ENCODE assay signal across 8 cellular contexts in the genomic region with DNA sequence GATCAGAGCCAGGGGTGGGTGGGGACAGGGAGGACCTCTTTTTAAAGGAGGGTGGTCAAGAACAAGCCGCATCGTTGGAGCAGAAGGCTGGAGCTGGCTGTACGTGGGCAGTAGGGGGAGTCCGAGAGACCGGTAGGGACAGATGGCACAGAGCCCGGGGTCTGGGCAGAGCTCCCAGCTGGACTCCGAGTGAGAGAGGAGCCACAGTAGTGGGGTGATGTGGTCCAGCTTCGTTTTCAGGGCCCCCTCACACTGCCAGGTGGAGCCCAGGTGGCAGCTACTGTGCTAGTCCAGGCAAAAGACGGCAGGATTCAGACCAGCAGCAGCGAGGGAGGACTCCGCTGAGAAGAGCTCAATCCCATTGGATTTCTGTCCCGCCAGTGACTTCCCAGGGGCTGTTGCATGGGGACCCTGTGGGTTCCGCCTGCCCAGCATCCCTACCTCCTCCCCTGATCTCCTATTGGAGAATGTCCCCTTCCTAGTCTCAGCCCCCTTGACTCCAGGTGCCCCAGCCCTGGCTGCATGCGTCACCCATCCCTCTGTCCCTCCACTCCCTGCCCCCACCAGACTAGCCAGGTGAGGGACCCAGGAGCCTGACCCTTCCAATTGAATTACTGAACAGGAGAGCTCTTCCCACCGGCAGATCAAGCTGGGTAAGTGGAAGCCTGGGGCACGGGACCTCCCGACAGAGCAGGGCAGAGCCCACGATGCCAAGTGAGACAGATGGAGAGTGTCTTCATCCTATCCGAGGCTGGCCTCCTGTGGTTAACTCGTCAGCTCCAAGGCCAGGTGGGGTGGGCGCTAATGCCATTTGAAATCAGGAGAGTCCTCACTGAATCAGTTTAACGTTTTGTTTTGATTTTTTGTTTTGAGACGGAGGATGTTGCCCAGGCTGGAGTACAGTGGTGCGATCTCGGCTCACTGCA. TPM values are rescaled to one million over a fixed set of nuclear protein-coding genes. Genes with fewer than 3 reads are reported as not detected.
A peak's percentile ranks its signal among the peaks of the same experiment; 100 is the strongest.
DNase-seq lines count a peak whose midpoint lies in the region; ATAC-seq, FAIRE-seq and TF ChIP-seq lines count a peak whose summit lies in the region.

No MANE protein-coding gene starts in this region.

- no peaks in the 10 kb centered on the region for H3K36me3 ChIP-seq in Peyer's patch
- peaks cover 0 to 30% (median 4%) of the 10 kb centered on the region in 3 experiments for H3K36me3 ChIP-seq in naive thymus-derived CD4-positive, alpha-beta T cell (ENCODE audit: control insufficient read depth in 2 of 3, insufficient read depth in 3 of 3, low read length in 3 of 3)
- H3K36me3 ChIP-seq in trophoblast cell (ENCODE audit: control insufficient read depth in 1 of 2, insufficient read depth in 2 of 2, low read length in 2 of 2) = no peaks in the 10 kb centered on the region

- no peak overlapping the region for H2AK5ac ChIP-seq in trophoblast cell (ENCODE audit: low read length)

- H3K9me3 ChIP-seq in A549 (no peaks in the 10 kb centered on the region), Peyer's patch (no peaks in the 10 kb centered on the region), trophoblast cell (ENCODE audit: insufficient read depth, low read depth, low read length) (peaks cover 2% of the 10 kb centered on the region)
- H3K9me3 ChIP-seq in naive thymus-derived CD4-positive, alpha-beta T cell (ENCODE audit: control insufficient read depth in 2 of 3, low read length in 3 of 3) = no peaks in the 10 kb centered on the region

- H4K12ac ChIP-seq in trophoblast cell (ENCODE audit: low read depth, low read length) = no peak overlapping the region

- peak overlapping the region; percentile 44 for H3K4me2 ChIP-seq in A549
- H3K4me2 ChIP-seq in trophoblast cell (ENCODE audit: low read length) = no peak overlapping the region

- no peak overlapping the region for H3K4ac ChIP-seq in trophoblast cell (ENCODE audit: low read depth, low read length)

- H3K4me3 Mint-ChIP-seq in dendritic cell treated with granulocyte-macrophage colony-stimulating factor and Interleukin-4, amounts not matched to agents 40 ng/mL and 50 ng/mL, for 4 days = peak overlapping the region; percentile 90
- peak overlapping the region; percentile 92 to 98 (median 94) for H3K4me3 Mint-ChIP-seq in naive thymus-derived CD4-positive, alpha-beta T cell

- peaks cover 7% of the 10 kb centered on the region for H3K79me1 ChIP-seq in trophoblast cell (ENCODE audit: low read length)

- H3K9me3 Mint-ChIP-seq in dendritic cell treated with granulocyte-macrophage colony-stimulating factor and Interleukin-4, amounts not matched to agents 40 ng/mL and 50 ng/mL, for 4 days = no peaks in the 10 kb centered on the region
- H3K9me3 Mint-ChIP-seq in naive thymus-derived CD4-positive, alpha-beta T cell = peaks cover 0 to 2% (median 0%) of the 10 kb centered on the region in 11 donors

- peaks cover 84% of the 10 kb centered on the region for H3K36me3 Mint-ChIP-seq in dendritic cell treated with granulocyte-macrophage colony-stimulating factor and Interleukin-4, amounts not matched to agents 40 ng/mL and 50 ng/mL, for 4 days (ENCODE audit: low read depth)
- H3K36me3 Mint-ChIP-seq in naive thymus-derived CD4-positive, alpha-beta T cell = peaks cover 0 to 21% (median 0%) of the 10 kb centered on the region in 5 donors

- H4K91ac ChIP-seq in trophoblast cell (ENCODE audit: low read depth, low read length) = no peak overlapping the region

- no peak for FAIRE-seq in A549 (lab: Jason Lieb, UNC)

- H3K9ac ChIP-seq in trophoblast cell (ENCODE audit: low read length) = no peak overlapping the region

- no peak overlapping the region for H2AFZ ChIP-seq in trophoblast cell (ENCODE audit: insufficient read depth, low read length, poor library complexity)

- peaks cover 6% of the 10 kb centered on the region for H3K4me1 ChIP-seq in A549
- H3K4me1 ChIP-seq in Peyer's patch = peaks cover 0 to 27% (median 10%) of the 10 kb centered on the region in 4 donors
- peaks cover 19 to 21% of the 10 kb centered on the region in 2 donors for H3K4me1 ChIP-seq in naive thymus-derived CD4-positive, alpha-beta T cell (ENCODE audit: control insufficient read depth in 2 of 2, insufficient read depth in 2 of 2, low read length in 2 of 2)
- peaks cover 12 to 25% of the 10 kb centered on the region in 2 experiments for H3K4me1 ChIP-seq in trophoblast cell (ENCODE audit: control insufficient read depth in 1 of 2, insufficient read depth in 2 of 2, low read length in 2 of 2)

- no peak overlapping the region for H3K18ac ChIP-seq in trophoblast cell (ENCODE audit: low read length)

- no peak overlapping the region for H4K8ac ChIP-seq in trophoblast cell (ENCODE audit: low read depth, low read length)

- 52% methylated on average over 25 of the region's 25 CpGs for WGBS in A549 (ENCODE audit: missing lambda C conversion rate)
- no CpG with 5 or more reads among the region's 25 CpGs for WGBS in trophoblast cell (ENCODE audit: extremely low coverage, insufficient coverage, insufficient read length)

- DNase-seq in A549 (ENCODE audit: low read depth in 1 of 2, low spot score in 1 of 2) (peak; percentile 52 to 69), Peyer's patch (peak in 2 of 3 donors; percentile 54 to 80), dedifferentiated amniotic fluid mesenchymal stem cell (ENCODE audit: extremely low spot score) (no peak), trophoblast cell (no peak)
- DNase-seq in naive thymus-derived CD4-positive, alpha-beta T cell = no peak

- no peak overlapping the region for H3K23ac ChIP-seq in trophoblast cell (ENCODE audit: low read length)

- no peak overlapping the region for H3K14ac ChIP-seq in trophoblast cell (ENCODE audit: low read length)

- no peaks in the 10 kb centered on the region for H3K27me3 Mint-ChIP-seq in dendritic cell treated with granulocyte-macrophage colony-stimulating factor and Interleukin-4, amounts not matched to agents 40 ng/mL and 50 ng/mL, for 4 days
- no peaks in the 10 kb centered on the region for H3K27me3 Mint-ChIP-seq in naive thymus-derived CD4-positive, alpha-beta T cell

- no peak overlapping the region for H2BK5ac ChIP-seq in trophoblast cell (ENCODE audit: low read depth, low read length, poor library complexity)

- TF ChIP-seq RAD21 in A549 (conservative IDR thresholded peaks at IDR 0.05 in 1 of 2, IDR thresholded peaks at IDR 0.05 in 1 of 2) = peak in 1 of 2 experiments; percentile 26; a peak in 1 of 5 replicates

- H2BK120ac ChIP-seq in trophoblast cell (ENCODE audit: insufficient read depth, low read length, poor library complexity) = no peak overlapping the region

- peaks cover 35% of the 10 kb centered on the region for H3K4me1 Mint-ChIP-seq in dendritic cell treated with granulocyte-macrophage colony-stimulating factor and Interleukin-4, amounts not matched to agents 40 ng/mL and 50 ng/mL, for 4 days (ENCODE audit: low read depth)
- peaks cover 0 to 59% (median 21%) of the 10 kb centered on the region in 7 donors for H3K4me1 Mint-ChIP-seq in naive thymus-derived CD4-positive, alpha-beta T cell

- no peaks in the 10 kb centered on the region for H3K27me3 ChIP-seq in Peyer's patch
- H3K27me3 ChIP-seq in naive thymus-derived CD4-positive, alpha-beta T cell (ENCODE audit: control insufficient read depth in 2 of 2, insufficient read depth in 2 of 2, low read length in 2 of 2) = no peaks in the 10 kb centered on the region
- H3K27me3 ChIP-seq in trophoblast cell (ENCODE audit: insufficient read depth, low read length) = no peaks in the 10 kb centered on the region

- POLR2A ChIA-PET in A549 (lab: Yijun Ruan, JAX) = interaction anchor here (0.7 to 1.0 kb wide), 4 partner anchors 9 to 129 kb away, joined by 3 read pairs; a partner anchor contains a TSS
- POLR2A ChIA-PET in naive thymus-derived CD4-positive, alpha-beta T cell (lab: Charles Lee) = interaction anchor here (0.7 to 17.4 kb wide), 7 partner anchors 8 to 159 kb away, joined by 3 to 384 read pairs (median 4); a partner anchor contains a TSS

- peaks cover 7% of the 10 kb centered on the region for H3K79me2 ChIP-seq in trophoblast cell (ENCODE audit: control insufficient read depth, insufficient read depth, low read length, poor library complexity)

- no peak for TF ChIP-seq POLR2A in A549 (IDR thresholded peaks at IDR 0.05; ENCODE audit: low read length)
- TF ChIP-seq POLR2A in Peyer's patch (IDR thresholded peaks at IDR 0.05) = no peak

- CTCF ChIA-PET in A549 (lab: Yijun Ruan, JAX) = interaction anchor here (0.7 to 25.1 kb wide), 15 partner anchors 8 to 384 kb away, joined by 3 to 363 read pairs (median 4); a partner anchor contains a TSS
- CTCF ChIA-PET in naive thymus-derived CD4-positive, alpha-beta T cell (lab: Charles Lee) = interaction anchor here (1.3 to 13.2 kb wide), 4 partner anchors 17 to 160 kb away, joined by 4 to 168 read pairs (median 17); a partner anchor contains a TSS

- ATAC-seq in A549 (peak; percentile 64 to 83; a peak in 5 of 6 replicates), HG02610 (IDR thresholded peaks at IDR 0.05; ENCODE audit: unreplicated experiment) (no peak)
- no peak for ATAC-seq in naive thymus-derived CD4-positive, alpha-beta T cell

- H3K27ac ChIP-seq in A549 (0 out of 6 replicates have a peak overlapping the region, but pooled peaks of 1 of the 2 experiments have one; percentile 32), Peyer's patch (peak overlapping the region in 2 of 4 donors; percentile 95 to 96), trophoblast cell (ENCODE audit: low read depth, low read length) (no peak overlapping the region)
- H3K27ac ChIP-seq in naive thymus-derived CD4-positive, alpha-beta T cell (ENCODE audit: low read depth, low read length) = peak overlapping the region; percentile 98

- peak; percentile 49 for TF ChIP-seq CTCF in A549 (IDR thresholded peaks at IDR 0.05)
- TF ChIP-seq CTCF in GM12872 (IDR thresholded peaks at IDR 0.05; ENCODE audit: insufficient read depth, low read depth, low read length) = peak; percentile 41; the same call in 2 of the 3 replicates
- peak in 2 of 6 experiments; percentile 25 to 39 for TF ChIP-seq CTCF in Peyer's patch (IDR thresholded peaks at IDR 0.05)

- H3K27ac Mint-ChIP-seq in dendritic cell treated with granulocyte-macrophage colony-stimulating factor and Interleukin-4, amounts not matched to agents 40 ng/mL and 50 ng/mL, for 4 days = peak overlapping the region; percentile 95
- H3K27ac Mint-ChIP-seq in naive thymus-derived CD4-positive, alpha-beta T cell = peak overlapping the region; percentile 23 to 98 (median 93)

- H3K4me3 ChIP-seq in A549 (no peak overlapping the region), Peyer's patch (peak overlapping the region in 1 of 4 donors; percentile 63), trophoblast cell (ENCODE audit: low read depth, low read length) (no peak overlapping the region)
- H3K4me3 ChIP-seq in naive thymus-derived CD4-positive, alpha-beta T cell (ENCODE audit: low read length) = peak overlapping the region; percentile 70

- TF ChIP-seq EP300 in A549 (IDR thresholded peaks at IDR 0.05) = no peak

- no peak overlapping the region for H2BK12ac ChIP-seq in trophoblast cell (ENCODE audit: low read length)

- intact Hi-C loops in dendritic cell treated with granulocyte-macrophage colony-stimulating factor and Interleukin-4, amounts not matched to agents 40 ng/mL and 50 ng/mL, for 4 days (cut with micrococcal nuclease) = no loop called here
- intact Hi-C loops in naive thymus-derived CD4-positive, alpha-beta T cell (cut with micrococcal nuclease) = loop anchor here in 1 of 2 donors (10.0 kb wide), 1 partner anchor 572 kb away; a partner anchor contains a TSS

RNA-seq across cellular contexts. Expression of a gene that starts 2.9 kb away (rescaled TPM):
- polyA plus RNA-seq in A549 (2011; rRNA removed) = 0.78 and 0.95 TPM in 2 replicates
- 0.70 and 0.82 TPM in 2 replicates for polyA plus RNA-seq in A549 (2012; cell fraction: cytosol; rRNA removed)
- polyA plus RNA-seq in A549 (2012; cell fraction: nucleus; rRNA removed) = 8.9 and 9.7 TPM in 2 replicates
- 0.98 to 2.3 TPM (median 1.1 TPM) in 3 replicates for polyA plus RNA-seq in A549 (2017; fragmentation: RNase III; extraction: RNeasy Plus Mini Kit Qiagen cat#74134 plus additional on column Dnase treatment)
- 2.1 and 2.8 TPM in 2 replicates for polyA minus RNA-seq in A549 (2011; rRNA and poly(A)+ RNA removed)
- total RNA-seq in Peyer's patch = 100 to 1,000 TPM in 1 of 4 donors, 10 to 100 TPM in 3; 23.6 to 211 (median 57.6) TPM
- total RNA-seq in naive thymus-derived CD4-positive, alpha-beta T cell = 100 to 1,000 TPM; 310 to 439 (median 377) TPM
- 100 to 1,000 TPM in 1 of 2 donors, 10 to 100 TPM in 1; 82.5 to 147 TPM for polyA plus RNA-seq in naive thymus-derived CD4-positive, alpha-beta T cell
- 1.5 and 1.9 TPM in 2 replicates for polyA plus RNA-seq in trophoblast cell (2013)

RNA-seq across cellular contexts. Expression of a gene that starts 11.6 kb away (rescaled TPM):
- 63.5 and 88.8 TPM in 2 replicates for polyA plus RNA-seq in A549 (2011; rRNA removed)
- 224 and 258 TPM in 2 replicates for polyA plus RNA-seq in A549 (2012; cell fraction: cytosol; rRNA removed)
- 239 and 267 TPM in 2 replicates for polyA plus RNA-seq in A549 (2012; cell fraction: nucleus; rRNA removed)
- polyA plus RNA-seq in A549 (2017; fragmentation: RNase III; extraction: RNeasy Plus Mini Kit Qiagen cat#74134 plus additional on column Dnase treatment) = 230 to 251 TPM (median 237 TPM) in 3 replicates
- 77.6 and 92.3 TPM in 2 replicates for polyA minus RNA-seq in A549 (2011; rRNA and poly(A)+ RNA removed)
- 100 to 1,000 TPM in 1 of 4 donors, 10 to 100 TPM in 3; 32.9 to 118 (median 54.1) TPM for total RNA-seq in Peyer's patch
- total RNA-seq in naive thymus-derived CD4-positive, alpha-beta T cell = 10 to 100 TPM; 45.2 to 79.7 (median 75.6) TPM
- 10 to 100 TPM; 37.6 to 47.2 TPM for polyA plus RNA-seq in naive thymus-derived CD4-positive, alpha-beta T cell
- polyA plus RNA-seq in trophoblast cell (2013) = 92.2 and 95.5 TPM in 2 replicates

RNA-seq across cellular contexts. Expression of a gene that starts 18.7 kb away (rescaled TPM):
- polyA plus RNA-seq in A549 (2011; rRNA removed) (not detected in 2 replicates), A549 (2017; fragmentation: RNase III; extraction: RNeasy Plus Mini Kit Qiagen cat#74134 plus additional on column Dnase treatment) (0.05 TPM in 1 of 3 replicates, not detected in the others)
- polyA plus RNA-seq in A549 (2012; cell fraction: cytosol; rRNA removed) = 0.03 and 0.05 TPM in 2 replicates
- 0.04 TPM in 1 of 2 replicates, not detected in the other for polyA plus RNA-seq in A549 (2012; cell fraction: nucleus; rRNA removed)
- polyA minus RNA-seq in A549 (2011; rRNA and poly(A)+ RNA removed) = not detected in 2 replicates
- 1 to 10 TPM in 2 of 4 donors, under 1 TPM in 2; 0.53 to 5.0 (median 1.1) TPM for total RNA-seq in Peyer's patch
- under 1 TPM in 1 of 5 experiments, not detected in 4; 0.29 TPM for total RNA-seq in naive thymus-derived CD4-positive, alpha-beta T cell
- polyA plus RNA-seq in naive thymus-derived CD4-positive, alpha-beta T cell = not detected
- polyA plus RNA-seq in trophoblast cell (2013) = not detected in 2 replicates

RNA-seq across cellular contexts. Expression of a gene that starts 21.2 kb away (rescaled TPM):
- polyA plus RNA-seq in A549 (2011; rRNA removed) (not detected in 2 replicates), A549 (2017; fragmentation: RNase III; extraction: RNeasy Plus Mini Kit Qiagen cat#74134 plus additional on column Dnase treatment) (not detected in 3 replicates)
- 0.05 and 0.07 TPM in 2 replicates for polyA plus RNA-seq in A549 (2012; cell fraction: cytosol; rRNA removed)
- 0.19 and 0.27 TPM in 2 replicates for polyA plus RNA-seq in A549 (2012; cell fraction: nucleus; rRNA removed)
- polyA minus RNA-seq in A549 (2011; rRNA and poly(A)+ RNA removed) = not detected in 2 replicates
- 10 to 100 TPM in 2 of 4 donors, 1 to 10 TPM in 2; 4.9 to 13.3 (median 9.4) TPM for total RNA-seq in Peyer's patch
- 10 to 100 TPM; 14.8 to 32.7 (median 27.7) TPM for total RNA-seq in naive thymus-derived CD4-positive, alpha-beta T cell
- polyA plus RNA-seq in naive thymus-derived CD4-positive, alpha-beta T cell = 1 to 10 TPM in 1 of 2 donors, under 1 TPM in 1; 0.47 to 1.3 TPM
- polyA plus RNA-seq in trophoblast cell (2013) = 0.82 and 0.94 TPM in 2 replicates

RNA-seq across cellular contexts. Expression of a gene that starts 37.2 kb away (rescaled TPM):
- polyA plus RNA-seq in A549 (2011; rRNA removed) = 1.9 and 3.1 TPM in 2 replicates
- 2.7 and 4.0 TPM in 2 replicates for polyA plus RNA-seq in A549 (2012; cell fraction: cytosol; rRNA removed)
- 10.8 and 12.9 TPM in 2 replicates for polyA plus RNA-seq in A549 (2012; cell fraction: nucleus; rRNA removed)
- polyA plus RNA-seq in A549 (2017; fragmentation: RNase III; extraction: RNeasy Plus Mini Kit Qiagen cat#74134 plus additional on column Dnase treatment) = 12.8 to 14.2 TPM (median 13.3 TPM) in 3 replicates
- polyA minus RNA-seq in A549 (2011; rRNA and poly(A)+ RNA removed) = 4.3 and 5.0 TPM in 2 replicates
- 1 to 10 TPM; 1.8 to 7.4 (median 4.6) TPM for total RNA-seq in Peyer's patch
- total RNA-seq in naive thymus-derived CD4-positive, alpha-beta T cell = 1 to 10 TPM in 3 of 5 experiments, under 1 TPM in 1, not detected in 1; 0.81 to 9.2 (median 1.3) TPM
- under 1 TPM in 1 of 2 donors, not detected in 1; 0.16 TPM for polyA plus RNA-seq in naive thymus-derived CD4-positive, alpha-beta T cell
- 17.7 and 21.8 TPM in 2 replicates for polyA plus RNA-seq in trophoblast cell (2013)

Comparison
In these comparisons a context has a peak if more than half of its experiments do, and no peak if none do; other contexts are left out.
1. ATAC-seq: peak in A549 (2 of 2); none in naive thymus-derived CD4-positive, alpha-beta T cell (single experiment) and HG02610 (single experiment).
2. DNase-seq: peak in A549 (2 of 2) and Peyer's patch (2 of 3); none in naive thymus-derived CD4-positive, alpha-beta T cell (0 of 9), dedifferentiated amniotic fluid mesenchymal stem cell (single experiment) and trophoblast cell (0 of 2).